Comparison of ENCODE assay signal across 22 cellular contexts in genomic region chr2:100756704-100757103, GRCh38.
DNase-seq lines count a peak whose midpoint lies in the region; ATAC-seq, FAIRE-seq and TF ChIP-seq lines count a peak whose summit lies in the region.
"Had no signal": no experiment of that assay in that cellular context is flagged by ENCODE, and none has a peak within 500 bp of the region (broad histone marks: within the 10 kb centered on the region; RNA-seq: fewer than 3 reads in every experiment).

No MANE protein-coding gene starts in this region.

- H2BK120ac ChIP-seq in mesenchymal stem cell (ENCODE audit: low read depth, low read length): peak overlapping the region; percentile 66

- no peak overlapping the region for H3K4me3 Mint-ChIP-seq in endodermal cell
- H3K4me3 Mint-ChIP-seq: CD8-positive, alpha-beta memory T cell had no signal

- peak overlapping the region in 1 of 2 experiments; percentile 84 for H2BK12ac ChIP-seq in mesenchymal stem cell (ENCODE audit: low read length in 2 of 2)

- no peaks in the 10 kb centered on the region for H4K20me1 ChIP-seq in PC-3 (ENCODE audit: low read length)
- no peaks in the 10 kb centered on the region for H4K20me1 ChIP-seq in endothelial cell of umbilical vein (replicated peaks; ENCODE audit: control insufficient read depth, extremely low read depth, insufficient read depth, low read length)
- H4K20me1 ChIP-seq: BLaER1 treated with 17β-estradiol and CSF1 and Interleukin-3, amounts not matched to agents 10 nM and 100 nM had no signal

- H3K23ac ChIP-seq in mesenchymal stem cell (ENCODE audit: low read length in 2 of 2): no peak overlapping the region

- no peaks in the 10 kb centered on the region; the same call in 1 of the 2 replicates for H3K9me2 ChIP-seq in PC-3 (replicated peaks; ENCODE audit: low read length)

- no peaks in the 10 kb centered on the region for H3K9me1 ChIP-seq in endothelial cell of umbilical vein (replicated peaks; ENCODE audit: control insufficient read depth, extremely low read depth, insufficient read depth, low read length)

- intact Hi-C loops in PC-3 (cut with micrococcal nuclease) (no loop called here), endothelial cell of umbilical vein (cut with micrococcal nuclease) (no loop called here), upper lobe of right lung (cut with DNase I) (no loop called here)

- no peak overlapping the region for H3K4me2 ChIP-seq in A549
- H3K4me2 ChIP-seq in PC-3 (ENCODE audit: low read length): no peak overlapping the region
- H3K4me2 ChIP-seq in endothelial cell of umbilical vein (ENCODE audit: insufficient read depth, low read length): no peak overlapping the region
- no peak overlapping the region for H3K4me2 ChIP-seq in mesenchymal stem cell (ENCODE audit: low read length, poor library complexity, severe bottlenecking)
- H3K4me2 ChIP-seq: BLaER1 treated with 17β-estradiol and CSF1 and Interleukin-3, amounts not matched to agents 10 nM and 100 nM had no signal

- no peak overlapping the region for H2AK5ac ChIP-seq in mesenchymal stem cell (ENCODE audit: low read length, severe bottlenecking)

- CTCF ChIA-PET in A549 (lab: Yijun Ruan, JAX) (interaction anchor here (1.0 to 2.4 kb wide), 2 partner anchors 9 to 146 kb away, joined by 3 to 9 read pairs; no protein-coding TSS in a partner anchor), PC-3 (lab: Charles Lee) (no interaction called here), endothelial cell of umbilical vein (lab: Charles Lee) (interaction anchor here (1.2 to 1.4 kb wide), 2 partner anchors 12 to 26 kb away, joined by 5 to 17 read pairs; no protein-coding TSS in a partner anchor)

- no peaks in the 10 kb centered on the region for H3K4me1 Mint-ChIP-seq in endodermal cell
- H3K4me1 Mint-ChIP-seq: CD8-positive, alpha-beta memory T cell had no signal

- no peak for FAIRE-seq in A549 (lab: Jason Lieb, UNC)
- peak; percentile 79 for FAIRE-seq in endothelial cell of umbilical vein (lab: Jason Lieb, UNC)
- FAIRE-seq: GM12891 had no signal

- H3K9me3 Mint-ChIP-seq in endodermal cell: no peaks in the 10 kb centered on the region
- H3K9me3 Mint-ChIP-seq: CD8-positive, alpha-beta memory T cell had no signal

- peaks cover 55% of the 10 kb centered on the region for H3K4me1 ChIP-seq in A549
- peaks cover 74% of the 10 kb centered on the region for H3K4me1 ChIP-seq in PC-3 (ENCODE audit: insufficient read depth, low read length)
- peaks cover 18% of the 10 kb centered on the region for H3K4me1 ChIP-seq in endothelial cell of umbilical vein (ENCODE audit: control insufficient read depth, extremely low read depth, insufficient read depth, low read length)
- no peaks in the 10 kb centered on the region for H3K4me1 ChIP-seq in mesenchymal stem cell (ENCODE audit: control insufficient read depth, insufficient read depth, low read depth, low read length)
- H3K4me1 ChIP-seq in upper lobe of right lung: peaks cover 11% of the 10 kb centered on the region
- no peaks in the 10 kb centered on the region for H3K4me1 ChIP-seq in endodermal cell (ENCODE audit: control insufficient read depth, insufficient read depth, low read length)

- H3K4ac ChIP-seq in mesenchymal stem cell (ENCODE audit: low read depth in 1 of 2, low read length in 2 of 2): no peak overlapping the region

- no peak for DNase-seq in A549 (ENCODE audit: low read depth in 1 of 2, low spot score in 1 of 2)
- DNase-seq in PC-3: peak; percentile 20
- peak; percentile 64 for DNase-seq in endothelial cell of umbilical vein (ENCODE audit: low read depth, low spot score)
- no peak for DNase-seq in mesenchymal stem cell
- no peak for DNase-seq in upper lobe of right lung
- DNase-seq in iPS-NIHi7 (ENCODE audit: extremely low spot score): no peak
- no peak for DNase-seq in endodermal cell
- DNase-seq: CD8-positive, alpha-beta memory T cell; DND-41; GF-D8; Karpas-422; MV-4-11; NCI-H1417 treated with DMSO at 0.1 percent for 48 hours; NCI-H2029; NCI-H2171; NCI-H446; NK-92 treated with Interleukin-12 subunit alpha and Interleukin-12 subunit beta, amount 100 ng/mL, for 24 hours had no signal

- H2AFZ ChIP-seq in PC-3 (ENCODE audit: low read length): no peak overlapping the region
- H2AFZ ChIP-seq in endothelial cell of umbilical vein (ENCODE audit: low read depth, low read length): no peak overlapping the region
- H2AFZ ChIP-seq in mesenchymal stem cell (ENCODE audit: low read depth, low read length): no peak overlapping the region

- no peaks in the 10 kb centered on the region for H3F3A ChIP-seq in PC-3 (ENCODE audit: low read length, unreplicated experiment)

- H3K27ac Mint-ChIP-seq in endodermal cell: no peak overlapping the region
- H3K27ac Mint-ChIP-seq: CD8-positive, alpha-beta memory T cell had no signal

- H3K9ac ChIP-seq in PC-3 (ENCODE audit: low read length) (no peak overlapping the region), endothelial cell of umbilical vein (replicated peaks; ENCODE audit: extremely low read depth, insufficient read depth, low read length) (no peak overlapping the region), mesenchymal stem cell (ENCODE audit: low read length) (no peak overlapping the region), endodermal cell (ENCODE audit: extremely low read depth, low read length, poor library complexity, severe bottlenecking) (no peak overlapping the region)
- H3K9ac ChIP-seq: BLaER1 treated with 17β-estradiol and CSF1 and Interleukin-3, amounts not matched to agents 10 nM and 100 nM had no signal

- POLR2A ChIA-PET in A549 (lab: Yijun Ruan, JAX): no interaction called here
- POLR2A ChIA-PET in PC-3 (lab: Charles Lee; ENCODE audit: unreplicated experiment): no interaction called here
- POLR2A ChIA-PET in endothelial cell of umbilical vein (lab: Charles Lee): interaction anchor here (1.1 kb wide), 1 partner anchor 62 kb away, joined by 3 read pairs; no protein-coding TSS in a partner anchor

- H3K36me3 Mint-ChIP-seq in endodermal cell (ENCODE audit: low read depth): no peaks in the 10 kb centered on the region

- ATAC-seq in A549: no peak
- no peak for ATAC-seq in PC-3
- ATAC-seq in HG02938 (IDR thresholded peaks at IDR 0.05; ENCODE audit: unreplicated experiment): no peak
- ATAC-seq in upper lobe of right lung: no peak

- no peak overlapping the region for H2BK5ac ChIP-seq in mesenchymal stem cell (ENCODE audit: low read depth, low read length, poor library complexity, severe bottlenecking)

- no peak overlapping the region for H3K4me3 ChIP-seq in A549
- H3K4me3 ChIP-seq in PC-3 (ENCODE audit: low read length): no peak overlapping the region
- no peak overlapping the region for H3K4me3 ChIP-seq in endothelial cell of umbilical vein (replicated peaks in 1 of 3; ENCODE audit: insufficient read depth in 1 of 3, low read depth in 1 of 3, low read length in 3 of 3)
- no peak overlapping the region for H3K4me3 ChIP-seq in mesenchymal stem cell (ENCODE audit: insufficient read depth in 1 of 2, low read depth in 1 of 2, low read length in 2 of 2)
- H3K4me3 ChIP-seq in upper lobe of right lung: no peak overlapping the region
- H3K4me3 ChIP-seq in endodermal cell (ENCODE audit: low read length): no peak overlapping the region
- H3K4me3 ChIP-seq: BLaER1 treated with 17β-estradiol and CSF1 and Interleukin-3, amounts not matched to agents 10 nM and 100 nM; SJSA1 had no signal

- TF ChIP-seq POLR2A in A549 (IDR thresholded peaks at IDR 0.05; ENCODE audit: low read length): no peak
- no peak for TF ChIP-seq POLR2A in endothelial cell of umbilical vein (IDR thresholded peaks at IDR 0.05; ENCODE audit: low read depth, low read length)

- 59% methylated on average over 1 of the region's 1 CpG for whole genome bisulfite sequencing in A549 (ENCODE audit: missing lambda C conversion rate)
- no CpG with 5 or more reads among the region's 1 CpG for WGBS in mesenchymal stem cell
- 60 to 79% methylated on average over 1 of the region's 1 CpG for WGBS in endodermal cell (ENCODE audit: insufficient coverage in 1 of 2, insufficient read length in 1 of 2), 2 experiments

- no peaks in the 10 kb centered on the region for H3K27me3 ChIP-seq in PC-3 (ENCODE audit: low read length)
- no peaks in the 10 kb centered on the region for H3K27me3 ChIP-seq in endothelial cell of umbilical vein (ENCODE audit: control insufficient read depth in 2 of 2, insufficient read depth in 2 of 2, low read length in 2 of 2)
- peaks cover 0 to 5% of the 10 kb centered on the region in 2 experiments for H3K27me3 ChIP-seq in mesenchymal stem cell (ENCODE audit: control insufficient read depth in 1 of 2, insufficient read depth in 1 of 2, low read length in 2 of 2)
- no peaks in the 10 kb centered on the region for H3K27me3 ChIP-seq in upper lobe of right lung
- peaks cover 10% of the 10 kb centered on the region for H3K27me3 ChIP-seq in endodermal cell (ENCODE audit: control insufficient read depth, insufficient read depth, low read length, poor library complexity, severe bottlenecking)
- H3K27me3 ChIP-seq: BLaER1 treated with 17β-estradiol and CSF1 and Interleukin-3, amounts not matched to agents 10 nM and 100 nM; SJSA1 had no signal

- BruUV-seq in PC-3 (replicated peaks; lab: Mats Ljungman, UMichigan) (no TSS peak), endothelial cell of umbilical vein (replicated peaks; lab: Mats Ljungman, UMichigan) (no TSS peak)

- no peak overlapping the region for H3K14ac ChIP-seq in mesenchymal stem cell (ENCODE audit: low read length in 2 of 2)

- H3K9me3 ChIP-seq in A549 (no peaks in the 10 kb centered on the region), PC-3 (ENCODE audit: low read length) (no peaks in the 10 kb centered on the region), endothelial cell of umbilical vein (replicated peaks; ENCODE audit: control insufficient read depth, insufficient read depth, low read length) (no peaks in the 10 kb centered on the region), mesenchymal stem cell (ENCODE audit: control insufficient read depth, low read length) (no peaks in the 10 kb centered on the region), upper lobe of right lung (no peaks in the 10 kb centered on the region), endodermal cell (ENCODE audit: control insufficient read depth, low read length) (no peaks in the 10 kb centered on the region)

- H3K36me3 ChIP-seq in PC-3 (ENCODE audit: low read depth, low read length) (no peaks in the 10 kb centered on the region), endothelial cell of umbilical vein (ENCODE audit: control insufficient read depth in 2 of 2, extremely low read depth in 1 of 2, insufficient read depth in 2 of 2, low read length in 2 of 2) (no peaks in the 10 kb centered on the region), mesenchymal stem cell (ENCODE audit: control insufficient read depth in 1 of 2, insufficient read depth in 2 of 2, low read depth in 1 of 2, low read length in 2 of 2) (no peaks in the 10 kb centered on the region), upper lobe of right lung (no peaks in the 10 kb centered on the region), endodermal cell (ENCODE audit: control insufficient read depth, insufficient read depth, low read length) (no peaks in the 10 kb centered on the region)
- H3K36me3 ChIP-seq: BLaER1 treated with 17β-estradiol and CSF1 and Interleukin-3, amounts not matched to agents 10 nM and 100 nM; SJSA1 had no signal

- no peak for TF ChIP-seq RAD21 in A549 (conservative IDR thresholded peaks at IDR 0.05 in 1 of 2, IDR thresholded peaks at IDR 0.05 in 1 of 2)

- peak overlapping the region; percentile 47 for H4K8ac ChIP-seq in mesenchymal stem cell (ENCODE audit: low read length)

- H3K79me1 ChIP-seq in mesenchymal stem cell (replicated peaks; ENCODE audit: low read length, poor library complexity, severe bottlenecking): no peaks in the 10 kb centered on the region

- peaks cover 6% of the 10 kb centered on the region for H3K27me3 Mint-ChIP-seq in endodermal cell (ENCODE audit: insufficient read depth)

- dilution Hi-C loops in endothelial cell of umbilical vein (cut with MboI; ENCODE audit: extremely low pct_ligation_motif_present, low sequenced_read_pairs): no loop called here

- H3K27ac ChIP-seq in A549: peak overlapping the region; percentile 63 to 82; a peak in 5 of 6 replicates
- peak overlapping the region; percentile 87 for H3K27ac ChIP-seq in PC-3 (ENCODE audit: low read length)
- H3K27ac ChIP-seq in endothelial cell of umbilical vein (ENCODE audit: insufficient read depth, low read depth, low read length): no peak overlapping the region
- no peak overlapping the region for H3K27ac ChIP-seq in mesenchymal stem cell (ENCODE audit: low read length, poor library complexity, severe bottlenecking)
- no peak overlapping the region for H3K27ac ChIP-seq in upper lobe of right lung
- H3K27ac ChIP-seq in endodermal cell (ENCODE audit: low read depth, low read length): no peak overlapping the region
- H3K27ac ChIP-seq: BLaER1 treated with 17β-estradiol and CSF1 and Interleukin-3, amounts not matched to agents 10 nM and 100 nM; RWPE1; SJSA1 had no signal

- no peaks in the 10 kb centered on the region for H3K79me2 ChIP-seq in PC-3 (ENCODE audit: low read length)
- no peaks in the 10 kb centered on the region for H3K79me2 ChIP-seq in endothelial cell of umbilical vein (ENCODE audit: control insufficient read depth, insufficient read depth, low read length)

- TF ChIP-seq EP300 in A549 (IDR thresholded peaks at IDR 0.05): no peak

- TF ChIP-seq CTCF in A549 (IDR thresholded peaks at IDR 0.05) (no peak), PC-3 (conservative IDR thresholded peaks at IDR 0.05; ENCODE audit: low read depth, low read length) (no peak), endothelial cell of umbilical vein (IDR thresholded peaks at IDR 0.05; ENCODE audit: extremely low read depth in 1 of 2, insufficient read depth in 1 of 2, low read depth in 1 of 2, low read length in 2 of 2) (no peak), upper lobe of right lung (IDR thresholded peaks at IDR 0.05) (no peak), endodermal cell (conservative IDR thresholded peaks at IDR 0.05) (no peak)

- H3K18ac ChIP-seq in mesenchymal stem cell (ENCODE audit: low read depth in 1 of 2, low read length in 2 of 2): no peak overlapping the region

- H2BK15ac ChIP-seq in mesenchymal stem cell (ENCODE audit: low read depth, poor library complexity, severe bottlenecking): no peak overlapping the region

- H4K91ac ChIP-seq in mesenchymal stem cell (ENCODE audit: low read length): no peak overlapping the region

Comparison
In these comparisons a context has a peak if more than half of its experiments do, and no peak if none do; other contexts are left out.
1. DNase-seq: peak in PC-3 (single experiment) and endothelial cell of umbilical vein (single experiment); none in A549 (0 of 2), mesenchymal stem cell (single experiment), upper lobe of right lung (single experiment), iPS-NIHi7 (single experiment) and endodermal cell (single experiment).
2. H3K27ac ChIP-seq: peak in A549 (2 of 2) and PC-3 (single experiment); none in endothelial cell of umbilical vein (single experiment), mesenchymal stem cell (single experiment), upper lobe of right lung (single experiment) and endodermal cell (single experiment).